In the genomic region with DNA sequence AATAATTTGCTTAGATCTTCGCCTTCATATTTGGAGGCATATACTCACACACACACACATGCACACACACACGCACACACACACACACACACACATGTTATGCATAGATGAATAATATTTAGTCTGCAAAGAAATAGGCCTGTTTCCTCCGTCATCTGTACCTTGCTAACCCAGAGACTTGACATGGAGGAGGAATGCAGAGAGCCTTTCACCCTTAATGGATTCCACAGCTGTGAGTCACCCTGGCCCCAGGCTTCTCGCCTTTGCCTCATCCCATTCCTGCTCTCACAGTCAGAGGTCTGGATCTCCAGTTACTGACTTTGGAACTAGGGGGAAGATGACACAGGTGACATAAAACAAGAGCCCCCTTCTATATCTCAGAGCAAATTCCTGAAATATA, we compare ENCODE assay signal across 9 cellular contexts. TPM values are rescaled to one million over a fixed set of nuclear protein-coding genes. Genes with fewer than 3 reads are reported as not detected.
A peak's percentile ranks its signal among the peaks of the same experiment; 100 is the strongest.
DNase-seq lines count a peak whose midpoint lies in the region; ATAC-seq, FAIRE-seq and TF ChIP-seq lines count a peak whose summit lies in the region.
"Had no signal": no experiment of that assay in that cellular context is flagged by ENCODE, and none has a peak within 500 bp of the region (broad histone marks: within the 10 kb centered on the region; RNA-seq: fewer than 3 reads in every experiment).

No MANE protein-coding gene starts in this region.

- H3K4me1 Mint-ChIP-seq in stimulated activated effector memory CD8-positive, alpha-beta T cell treated with anti-CD3 and anti-CD28 coated beads, Interleukin-12 subunit alpha, Interleukin-12 subunit beta, amount 100 ng/mL, for 72 hours: peaks cover 6% of the 10 kb centered on the region

- H3K27ac Mint-ChIP-seq in stimulated activated effector memory CD8-positive, alpha-beta T cell treated with anti-CD3 and anti-CD28 coated beads, Interleukin-12 subunit alpha, Interleukin-12 subunit beta, amount 100 ng/mL, for 72 hours: no peak overlapping the region

- no peaks in the 10 kb centered on the region for H3K36me3 ChIP-seq in pancreas

- 81 to 90% methylated on average over 4 of the region's 4 CpGs for WGBS in pancreas, 2 donors

- no peak for TF ChIP-seq CTCF in pancreas (IDR thresholded peaks at IDR 0.05)

- intact Hi-C loops in pancreas (cut with DNase I): no loop called here

- H3K9me3 Mint-ChIP-seq in stimulated activated effector memory CD8-positive, alpha-beta T cell treated with anti-CD3 and anti-CD28 coated beads, Interleukin-12 subunit alpha, Interleukin-12 subunit beta, amount 100 ng/mL, for 72 hours: peaks cover 3% of the 10 kb centered on the region

- peak; percentile 99 for ATAC-seq in SK-N-SH treated with all-trans-retinoic acid at 6 μM for 48 hours
- ATAC-seq in pancreas: peak in 3 of 4 donors; percentile 51 to 88 (median 63)
- no peak for ATAC-seq in HG03521 (IDR thresholded peaks at IDR 0.05; ENCODE audit: unreplicated experiment)
- ATAC-seq in stimulated activated effector memory CD8-positive, alpha-beta T cell treated with anti-CD3 and anti-CD28 coated beads, Interleukin-12 subunit alpha, Interleukin-12 subunit beta, amount 100 ng/mL, for 72 hours: no peak

- DNase-seq in GM03348 (ENCODE audit: low spot score) (peak; percentile 93), glomerular visceral epithelial cell (ENCODE audit: extremely low spot score) (peak; percentile 97), pancreas (peak in 1 of 6 donors; percentile 25), GM19240 (ENCODE audit: insufficient read length, low spot score) (no peak), NCI-H2227 treated with DMSO at 0.1 percent for 48 hours (lab: John Stamatoyannopoulos, UW) (no peak)
- DNase-seq in stimulated activated effector memory CD8-positive, alpha-beta T cell treated with anti-CD3 and anti-CD28 coated beads, Interleukin-12 subunit alpha, Interleukin-12 subunit beta, amount 100 ng/mL, for 72 hours (ENCODE audit: low spot score in 2 of 2): no peak

- no peak overlapping the region for H3K4me3 Mint-ChIP-seq in stimulated activated effector memory CD8-positive, alpha-beta T cell treated with anti-CD3 and anti-CD28 coated beads, Interleukin-12 subunit alpha, Interleukin-12 subunit beta, amount 100 ng/mL, for 72 hours

- no peaks in the 10 kb centered on the region for H3K27me3 ChIP-seq in pancreas

- H3K4me3 ChIP-seq in pancreas: no peak overlapping the region

- H3K36me3 Mint-ChIP-seq in stimulated activated effector memory CD8-positive, alpha-beta T cell treated with anti-CD3 and anti-CD28 coated beads, Interleukin-12 subunit alpha, Interleukin-12 subunit beta, amount 100 ng/mL, for 72 hours: no peaks in the 10 kb centered on the region

- no peak for FAIRE-seq in pancreas (lab: Jason Lieb, UNC)

- H3K4me1 ChIP-seq in pancreas: peaks cover 0 to 3% (median 0%) of the 10 kb centered on the region in 3 donors

- H3K9me3 ChIP-seq in pancreas: no peaks in the 10 kb centered on the region

- H3K27ac ChIP-seq in pancreas: no peak overlapping the region
- H3K27ac ChIP-seq: HL-60 had no signal

TF ChIP-seq in SK-N-SH treated with all-trans-retinoic acid at 6 μM for 48 hours, 23 proteins besides CTCF, POLR2A, EP300 and RAD21:
- 0 out of 2 replicates have a peak, but pooled peaks have one; percentile 10 for TF ChIP-seq ZC3H10 (CRISPR knock-in tag; IDR thresholded peaks at IDR 0.05)
- TF ChIP-seq RARB (CRISPR knock-in tag; IDR thresholded peaks at IDR 0.05): 0 out of 2 replicates have a peak, but pooled peaks have one; percentile 19
- TF ChIP-seq CREB5 (CRISPR knock-in tag; IDR thresholded peaks at IDR 0.05; ENCODE audit: low read depth): peak; percentile 84
- no peak for TF ChIP-seq CSDC2 (CRISPR knock-in tag; IDR thresholded peaks at IDR 0.05)
- peak; percentile 83 for TF ChIP-seq ISL1 (CRISPR knock-in tag; IDR thresholded peaks at IDR 0.05)

RNA-seq across cellular contexts. Expression of gene ZNF462, which starts 29.7 kb away (rescaled TPM):
- 10 to 100 TPM in 1 of 6 donors, 1 to 10 TPM in 5; 3.2 to 12.6 (median 4.9) TPM for total RNA-seq in pancreas
- polyA plus RNA-seq in pancreas: 1 to 10 TPM; 1.6 to 1.7 TPM

Comparison
In these comparisons a context has a peak if more than half of its experiments do, and no peak if none do; other contexts are left out.
1. DNase-seq: peak in GM03348 (single experiment) and glomerular visceral epithelial cell (single experiment); none in GM19240 (single experiment), NCI-H2227 treated with DMSO at 0.1 percent for 48 hours (single experiment) and stimulated activated effector memory CD8-positive, alpha-beta T cell treated with anti-CD3 and anti-CD28 coated beads, Interleukin-12 subunit alpha, Interleukin-12 subunit beta, amount 100 ng/mL, for 72 hours (0 of 2).
2. ATAC-seq: peak in SK-N-SH treated with all-trans-retinoic acid at 6 μM for 48 hours (single experiment) and pancreas (3 of 4); none in HG03521 (single experiment) and stimulated activated effector memory CD8-positive, alpha-beta T cell treated with anti-CD3 and anti-CD28 coated beads, Interleukin-12 subunit alpha, Interleukin-12 subunit beta, amount 100 ng/mL, for 72 hours (single experiment).